18 cellular contexts compared by ENCODE assay signal in genomic region chr5:127431977-127432376, GRCh38.
"Had no signal": no experiment of that assay in that cellular context is flagged by ENCODE, and none has a peak within 500 bp of the region (broad histone marks: within the 10 kb centered on the region; RNA-seq: fewer than 3 reads in every experiment).

No MANE protein-coding gene starts in this region.

- ATAC-seq: left lobe of liver had no signal

- H3K36me3 ChIP-seq: colonic mucosa, esophagus squamous epithelium, sigmoid colon, stomach, thoracic aorta, transverse colon had no signal

- H2AFZ ChIP-seq: parathyroid adenoma had no signal

- H3K9me3 ChIP-seq: colonic mucosa, esophagus squamous epithelium, sigmoid colon, stomach, thoracic aorta, transverse colon had no signal

- H3K27ac ChIP-seq: colonic mucosa, esophagus squamous epithelium, parathyroid adenoma, sigmoid colon, skin epidermis, stomach, thoracic aorta, transverse colon had no signal

- DNase-seq: caudate nucleus; colonic mucosa; dermis blood vessel endothelial cell; effector memory CD4-positive, alpha-beta T cell; esophagus squamous epithelium; foreskin fibroblast; immature natural killer cell; naive B cell; occipital lobe; sigmoid colon; stimulated activated naive CD4-positive, alpha-beta T cell; stomach; substantia nigra; transverse colon had no signal

- H3K27me3 ChIP-seq: colonic mucosa, esophagus squamous epithelium, sigmoid colon, stomach, transverse colon had no signal

- H3K4me3 ChIP-seq: colonic mucosa, esophagus squamous epithelium, sigmoid colon, skin epidermis, stomach, thoracic aorta, transverse colon had no signal

- H3K4me1 ChIP-seq: colonic mucosa, esophagus squamous epithelium, parathyroid adenoma, sigmoid colon had no signal

- H3K9ac ChIP-seq: parathyroid adenoma had no signal

- H3K79me2 ChIP-seq: parathyroid adenoma had no signal
